Comparison of ENCODE assay signal across 8 cellular contexts in the genomic region with DNA sequence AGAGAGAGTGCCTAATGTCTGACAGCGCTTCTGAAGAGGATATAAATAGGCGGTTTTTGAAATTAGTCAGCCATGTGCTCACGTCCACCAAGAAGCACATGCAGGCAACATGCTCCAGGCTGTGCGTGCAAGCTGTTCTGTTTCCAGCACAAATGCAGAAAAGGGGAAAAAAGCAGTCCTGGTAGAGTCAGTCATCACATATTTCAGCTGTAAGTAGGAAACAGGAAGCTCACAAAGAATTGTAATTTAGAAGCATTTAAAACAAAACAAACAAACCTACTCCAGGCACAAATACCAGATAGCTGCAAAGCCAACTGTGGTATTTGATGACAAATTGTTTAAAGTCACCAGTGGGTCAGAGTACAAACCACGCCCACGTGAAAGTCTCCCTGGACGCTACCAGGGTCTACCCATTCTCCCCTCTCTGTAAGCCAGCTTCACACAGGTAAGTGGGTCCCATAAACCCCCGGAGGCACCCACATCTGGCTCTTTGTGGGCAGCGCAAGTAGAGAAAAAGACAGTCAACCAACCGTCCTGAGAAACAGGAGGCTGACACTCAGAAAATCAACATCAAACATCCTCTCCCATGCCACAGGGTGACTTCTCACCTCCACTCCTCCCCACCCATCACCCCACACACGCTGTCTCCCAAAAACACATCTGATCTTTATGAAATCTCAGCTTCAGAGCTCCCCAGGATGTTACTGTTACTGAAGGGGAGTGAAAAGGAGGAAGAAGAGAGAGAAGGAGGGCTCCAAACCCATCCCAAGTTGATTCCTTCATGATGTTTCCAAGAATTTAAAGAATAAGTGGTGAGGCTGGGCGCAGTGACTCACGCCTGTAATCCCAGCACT.
DNase-seq lines count a peak whose midpoint lies in the region; ATAC-seq and TF ChIP-seq lines count a peak whose summit lies in the region.

No MANE protein-coding gene starts in this region.

- TF ChIP-seq CTCF in BJ (IDR thresholded peaks at IDR 0.05; ENCODE audit: insufficient read depth, low read depth, low read length) (no peak), ascending aorta (IDR thresholded peaks at IDR 0.05) (no peak)

- H3K27ac ChIP-seq in ascending aorta: peak overlapping the region; percentile 46 to 61

- H3K4me1 ChIP-seq in ascending aorta: peaks cover 0 to 9% of the 10 kb centered on the region in 2 donors

- CTCF ChIA-PET in BJ (lab: Yijun Ruan, JAX): interaction anchor here (0.8 to 0.9 kb wide), 2 partner anchors 38 to 234 kb away, joined by 3 read pairs; no protein-coding TSS in a partner anchor

- ATAC-seq in GM19397 (IDR thresholded peaks at IDR 0.05; ENCODE audit: unreplicated experiment): peak; percentile 67

- H3K4me3 ChIP-seq in BJ (ENCODE audit: low read depth, low read length) (peak overlapping the region; percentile 16; the same call in 1 of the 2 replicates), ascending aorta (no peak overlapping the region)

- H3K36me3 ChIP-seq in BJ (ENCODE audit: control insufficient read depth, insufficient read depth, low read length) (peaks cover under 1% of the 10 kb centered on the region; the same call in 1 of the 2 replicates), ascending aorta (no peaks in the 10 kb centered on the region)

- H3K9me3 ChIP-seq in ascending aorta: no peaks in the 10 kb centered on the region

- no peaks in the 10 kb centered on the region for H3K27me3 ChIP-seq in BJ (ENCODE audit: control insufficient read depth, insufficient read depth, low read length)
- no peaks in the 10 kb centered on the region for H3K27me3 ChIP-seq in ascending aorta

- POLR2A ChIA-PET in BJ (lab: Charles Lee): no interaction called here

- intact Hi-C loops in ascending aorta (cut with DNase I): no loop called here

- DNase-seq in BJ (ENCODE audit: low read depth) (peak; percentile 99), HT1080 (ENCODE audit: low read depth) (peak; percentile 53), ascending aorta (ENCODE audit: low spot score in 2 of 2) (peak in 1 of 2 donors; percentile 44), kidney tubule cell (ENCODE audit: low spot score) (peak; percentile 80), stromal cell of bone marrow (ENCODE audit: low read depth) (peak; percentile 81), NCI-H1105 treated with DMSO at 0.1 percent for 48 hours (lab: John Stamatoyannopoulos, UW) (no peak), iPS-NIHi11 (ENCODE audit: low spot score) (no peak)

Comparison
In these comparisons a context has a peak if more than half of its experiments do, and no peak if none do; other contexts are left out.
1. DNase-seq: peak in BJ (single experiment), HT1080 (single experiment), kidney tubule cell (single experiment) and stromal cell of bone marrow (single experiment); none in NCI-H1105 treated with DMSO at 0.1 percent for 48 hours (single experiment) and iPS-NIHi11 (single experiment).